In the genomic region with DNA sequence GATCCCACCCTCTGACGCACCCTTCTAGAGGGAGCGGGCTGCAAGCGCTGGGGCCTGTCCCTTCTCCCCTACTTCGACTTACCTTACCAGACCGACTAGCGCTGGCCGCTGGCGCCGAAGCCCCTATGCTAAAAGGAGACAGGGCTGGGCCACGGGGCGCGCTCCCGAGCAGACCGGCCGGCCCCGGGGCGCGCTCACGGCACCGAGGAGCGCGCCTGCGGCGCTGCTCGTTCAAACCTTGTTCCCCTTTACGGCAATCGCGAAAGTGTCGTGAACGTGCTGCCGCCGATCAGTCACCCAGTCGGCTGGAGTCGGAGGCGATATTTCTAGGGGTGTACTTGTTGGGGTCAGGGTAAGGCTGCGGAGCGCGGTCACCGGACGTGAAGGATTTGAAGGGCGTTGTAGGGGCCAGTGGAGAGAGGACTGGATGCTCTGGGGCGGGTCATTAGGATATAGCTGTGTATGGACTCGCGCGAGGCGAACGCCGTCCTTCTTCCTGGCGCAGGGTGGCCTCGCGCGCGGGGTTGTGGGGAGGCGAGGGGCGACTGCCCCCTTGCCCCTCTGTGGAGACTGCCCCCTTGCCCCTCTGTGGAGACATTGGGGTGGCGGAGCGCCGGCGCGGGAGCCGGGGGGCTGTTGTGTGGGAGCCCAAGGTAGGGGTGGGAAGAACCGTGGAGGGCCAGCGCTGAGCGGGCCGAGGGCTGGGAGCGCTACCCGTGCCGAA, we compare ENCODE assay signal across 8 cellular contexts. TPM values are rescaled to one million over a fixed set of nuclear protein-coding genes. Genes with fewer than 3 reads are reported as not detected.
A peak's percentile ranks its signal among the peaks of the same experiment; 100 is the strongest.
DNase-seq lines count a peak whose midpoint lies in the region; ATAC-seq lines count a peak whose summit lies in the region.

A gene (plus strand): TSS at position 268 of the 724 bp plus-strand sequence. CDS start 7,492 bp downstream, outside the sequence.
A gene (minus strand): TSS at position 138 of the 724 bp plus-strand sequence. CDS start 8,539 bp downstream, outside the sequence.

- H2BK120ac ChIP-seq in mesenchymal stem cell (ENCODE audit: low read depth, low read length), result peak within 1 kb of the TSS; percentile 42

- H2BK12ac ChIP-seq in mesenchymal stem cell (ENCODE audit: low read length in 2 of 2), result peak within 1 kb of the TSS; percentile 11 to 15

- H3K27me3 ChIP-seq in endocrine pancreas (ENCODE audit: control insufficient read depth, insufficient read depth, low read length) (no peaks in the 10 kb centered on the region), mesenchymal stem cell (ENCODE audit: control insufficient read depth in 1 of 2, insufficient read depth in 1 of 2, low read length in 2 of 2) (no peaks in the 10 kb centered on the region)

- H2BK15ac ChIP-seq in mesenchymal stem cell (ENCODE audit: low read depth, poor library complexity, severe bottlenecking), result peak within 1 kb of the TSS; percentile 86

- H2BK5ac ChIP-seq in mesenchymal stem cell (ENCODE audit: low read depth, low read length, poor library complexity, severe bottlenecking), result peak within 1 kb of the TSS; percentile 92

- H3K4me1 ChIP-seq in endocrine pancreas (ENCODE audit: control insufficient read depth, insufficient read depth, low read length) (peaks cover 13% of the 10 kb centered on the region), mesenchymal stem cell (ENCODE audit: control insufficient read depth, insufficient read depth, low read depth, low read length) (no peaks in the 10 kb centered on the region)

- H3K18ac ChIP-seq in mesenchymal stem cell (ENCODE audit: low read depth in 1 of 2, low read length in 2 of 2), result peak within 1 kb of the TSS; percentile 93 to 97

- H3K9me3 ChIP-seq in endocrine pancreas (ENCODE audit: control insufficient read depth, low read length), result no peaks in the 10 kb centered on the region
- no peaks in the 10 kb centered on the region for H3K9me3 ChIP-seq in mesenchymal stem cell (ENCODE audit: control insufficient read depth, low read length)

- H3K4me2 ChIP-seq in mesenchymal stem cell (ENCODE audit: low read length, poor library complexity, severe bottlenecking), result peak within 1 kb of the TSS; percentile 91

- peak within 1 kb of the TSS in 1 of 2 experiments; percentile 90 for H3K23ac ChIP-seq in mesenchymal stem cell (ENCODE audit: low read length in 2 of 2)

- DNase-seq in COLO829 (ENCODE audit: low spot score), result peak; percentile 65
- peak; percentile 96 for DNase-seq in HT1080 (ENCODE audit: low read depth)
- DNase-seq in NOMO-1 (lab: John Stamatoyannopoulos, UW; ENCODE audit: unreplicated experiment in 2 of 2), result peak; percentile 85 to 95
- peak; percentile 72 to 77 (median 76) for DNase-seq in activated CD8-positive, alpha-beta memory T cell treated with anti-CD3 and anti-CD28 coated beads for 48 hours (ENCODE audit: low read depth in 2 of 3, low spot score in 2 of 3)
- peak; percentile 97 for DNase-seq in mesenchymal stem cell
- DNase-seq in stimulated activated CD8-positive, alpha-beta memory T cell treated with anti-CD3 and anti-CD28 coated beads, Interleukin-12 subunit alpha, Interleukin-12 subunit beta, amount 100 ng/mL, for 24 hours (ENCODE audit: extremely low read depth), result peak; percentile 85

- peak within 1 kb of the TSS; percentile 89 for H4K8ac ChIP-seq in mesenchymal stem cell (ENCODE audit: low read length)

- no peak within 1 kb of the TSS for H2AK5ac ChIP-seq in mesenchymal stem cell (ENCODE audit: low read length, severe bottlenecking)

- H3K36me3 ChIP-seq in endocrine pancreas (ENCODE audit: control insufficient read depth, insufficient read depth, low read length) (no peaks in the 10 kb centered on the region), mesenchymal stem cell (ENCODE audit: control insufficient read depth in 1 of 2, insufficient read depth in 2 of 2, low read depth in 1 of 2, low read length in 2 of 2) (peaks cover 9 to 23% of the 10 kb centered on the region in 2 experiments)

- peak within 1 kb of the TSS; percentile 74 for H3K9ac ChIP-seq in endocrine pancreas (ENCODE audit: control insufficient read depth, insufficient read depth, low read length)
- peak within 1 kb of the TSS; percentile 91 for H3K9ac ChIP-seq in mesenchymal stem cell (ENCODE audit: low read length)

- peak within 1 kb of the TSS; percentile 94 for H2AFZ ChIP-seq in mesenchymal stem cell (ENCODE audit: low read depth, low read length)

- ATAC-seq in GM21367 (IDR thresholded peaks at IDR 0.05; ENCODE audit: unreplicated experiment), result peak; percentile 62

- H3K14ac ChIP-seq in mesenchymal stem cell (ENCODE audit: low read length in 2 of 2), result peak within 1 kb of the TSS; percentile 69 to 97

- H3K4me3 ChIP-seq in endocrine pancreas (ENCODE audit: control insufficient read depth, insufficient read depth, low read length) (peak within 1 kb of the TSS; percentile 92), mesenchymal stem cell (ENCODE audit: insufficient read depth in 1 of 2, low read depth in 1 of 2, low read length in 2 of 2) (peak within 1 kb of the TSS; percentile 83 to 89)

- peaks cover 3% of the 10 kb centered on the region for H3K79me1 ChIP-seq in mesenchymal stem cell (replicated peaks; ENCODE audit: low read length, poor library complexity, severe bottlenecking)

- peak within 1 kb of the TSS; percentile 84 for H4K91ac ChIP-seq in mesenchymal stem cell (ENCODE audit: low read length)

- H3K27ac ChIP-seq in mesenchymal stem cell (ENCODE audit: low read length, poor library complexity, severe bottlenecking), result peak within 1 kb of the TSS; percentile 97

- H3K4ac ChIP-seq in mesenchymal stem cell (ENCODE audit: low read depth in 1 of 2, low read length in 2 of 2), result peak within 1 kb of the TSS; percentile 86 to 98

- WGBS in mesenchymal stem cell, result under 1% methylated on average over 64 of the region's 68 CpGs

RNA-seq across cellular contexts. Expression of the first gene that starts in this region (rescaled TPM):
- 29.3 and 35.7 TPM in 2 replicates for total RNA-seq in HT1080 (2014; rRNA removed; shearing (Covaris generic))
- polyA plus RNA-seq in HT1080 (2015; cell fraction: cytosol; rRNA removed), result 26.3 and 26.9 TPM in 2 replicates
- 67.2 and 73.5 TPM in 2 replicates for polyA plus RNA-seq in HT1080 (2015; cell fraction: nucleus; rRNA removed)
- polyA plus RNA-seq in mesenchymal stem cell (2013, experiment 1 of 2), result 16.8 TPM
- polyA plus RNA-seq in mesenchymal stem cell (2013, experiment 2 of 2), result 17.3 TPM

RNA-seq across cellular contexts. Expression of the second gene that starts in this region (rescaled TPM):
- 17.2 and 24.7 TPM in 2 replicates for total RNA-seq in HT1080 (2014; rRNA removed; shearing (Covaris generic))
- polyA plus RNA-seq in HT1080 (2015; cell fraction: cytosol; rRNA removed), result 27.7 and 31.5 TPM in 2 replicates
- polyA plus RNA-seq in HT1080 (2015; cell fraction: nucleus; rRNA removed), result 23.6 and 28.2 TPM in 2 replicates
- 46.9 TPM for polyA plus RNA-seq in mesenchymal stem cell (2013, experiment 1 of 2)
- 48.3 TPM for polyA plus RNA-seq in mesenchymal stem cell (2013, experiment 2 of 2)

Comparison
In these comparisons a context has a peak if more than half of its experiments do, and no peak if none do; other contexts are left out.
1. Peak in every context shown above with its lines: DNase-seq, ATAC-seq, H3K4me3 ChIP-seq and H3K27ac ChIP-seq.